ENCODE assay signal across 3 cellular contexts in the genomic region with DNA sequence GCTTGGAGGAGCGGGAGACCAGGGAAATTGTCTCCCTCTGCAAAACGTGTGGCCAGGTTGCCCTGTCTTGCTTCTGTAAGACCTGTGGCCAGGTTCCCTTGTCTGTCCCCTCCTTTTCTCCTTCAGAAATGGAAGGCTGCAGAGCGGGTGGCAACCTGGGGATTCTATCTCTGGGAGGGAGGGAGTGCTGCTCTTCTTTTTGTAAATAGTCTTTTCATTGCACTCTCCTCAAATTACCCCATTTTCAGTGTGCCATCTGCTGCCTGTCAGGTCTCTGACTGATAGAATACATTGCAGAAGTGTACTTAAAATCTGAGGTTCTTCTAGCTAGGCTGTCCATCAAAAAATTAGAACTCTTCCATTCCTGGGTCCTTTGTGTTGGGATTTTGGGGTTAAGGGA.
TF ChIP-seq lines count a peak whose summit lies in the region.

No MANE protein-coding gene starts in this region.

TF ChIP-seq in GM23338, 12 proteins besides CTCF, POLR2A, EP300 and RAD21 (continued from another document):
- TF ChIP-seq ZNF331 (CRISPR knock-in tag; IDR thresholded peaks at IDR 0.05; ENCODE audit: low read depth) (no peak), JUNB (IDR thresholded peaks at IDR 0.05; ENCODE audit: unreplicated experiment) (no peak), STAT1 (IDR thresholded peaks at IDR 0.05; ENCODE audit: unreplicated experiment) (no peak)

TF ChIP-seq in WTC11, 78 proteins besides CTCF, POLR2A, EP300 and RAD21 (continues in another document):
- TF ChIP-seq, protein P1, sequence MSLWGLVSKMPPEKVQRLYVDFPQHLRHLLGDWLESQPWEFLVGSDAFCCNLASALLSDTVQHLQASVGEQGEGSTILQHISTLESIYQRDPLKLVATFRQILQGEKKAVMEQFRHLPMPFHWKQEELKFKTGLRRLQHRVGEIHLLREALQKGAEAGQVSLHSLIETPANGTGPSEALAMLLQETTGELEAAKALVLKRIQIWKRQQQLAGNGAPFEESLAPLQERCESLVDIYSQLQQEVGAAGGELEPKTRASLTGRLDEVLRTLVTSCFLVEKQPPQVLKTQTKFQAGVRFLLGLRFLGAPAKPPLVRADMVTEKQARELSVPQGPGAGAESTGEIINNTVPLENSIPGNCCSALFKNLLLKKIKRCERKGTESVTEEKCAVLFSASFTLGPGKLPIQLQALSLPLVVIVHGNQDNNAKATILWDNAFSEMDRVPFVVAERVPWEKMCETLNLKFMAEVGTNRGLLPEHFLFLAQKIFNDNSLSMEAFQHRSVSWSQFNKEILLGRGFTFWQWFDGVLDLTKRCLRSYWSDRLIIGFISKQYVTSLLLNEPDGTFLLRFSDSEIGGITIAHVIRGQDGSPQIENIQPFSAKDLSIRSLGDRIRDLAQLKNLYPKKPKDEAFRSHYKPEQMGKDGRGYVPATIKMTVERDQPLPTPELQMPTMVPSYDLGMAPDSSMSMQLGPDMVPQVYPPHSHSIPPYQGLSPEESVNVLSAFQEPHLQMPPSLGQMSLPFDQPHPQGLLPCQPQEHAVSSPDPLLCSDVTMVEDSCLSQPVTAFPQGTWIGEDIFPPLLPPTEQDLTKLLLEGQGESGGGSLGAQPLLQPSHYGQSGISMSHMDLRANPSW (CRISPR knock-in tag; conservative IDR thresholded peaks at IDR 0.05; ENCODE audit: low read depth) = no peak
- TF ChIP-seq, protein P2, sequence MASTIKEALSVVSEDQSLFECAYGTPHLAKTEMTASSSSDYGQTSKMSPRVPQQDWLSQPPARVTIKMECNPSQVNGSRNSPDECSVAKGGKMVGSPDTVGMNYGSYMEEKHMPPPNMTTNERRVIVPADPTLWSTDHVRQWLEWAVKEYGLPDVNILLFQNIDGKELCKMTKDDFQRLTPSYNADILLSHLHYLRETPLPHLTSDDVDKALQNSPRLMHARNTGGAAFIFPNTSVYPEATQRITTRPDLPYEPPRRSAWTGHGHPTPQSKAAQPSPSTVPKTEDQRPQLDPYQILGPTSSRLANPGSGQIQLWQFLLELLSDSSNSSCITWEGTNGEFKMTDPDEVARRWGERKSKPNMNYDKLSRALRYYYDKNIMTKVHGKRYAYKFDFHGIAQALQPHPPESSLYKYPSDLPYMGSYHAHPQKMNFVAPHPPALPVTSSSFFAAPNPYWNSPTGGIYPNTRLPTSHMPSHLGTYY (CRISPR knock-in tag; IDR thresholded peaks at IDR 0.05) = no peak
- TF ChIP-seq, protein P3, sequence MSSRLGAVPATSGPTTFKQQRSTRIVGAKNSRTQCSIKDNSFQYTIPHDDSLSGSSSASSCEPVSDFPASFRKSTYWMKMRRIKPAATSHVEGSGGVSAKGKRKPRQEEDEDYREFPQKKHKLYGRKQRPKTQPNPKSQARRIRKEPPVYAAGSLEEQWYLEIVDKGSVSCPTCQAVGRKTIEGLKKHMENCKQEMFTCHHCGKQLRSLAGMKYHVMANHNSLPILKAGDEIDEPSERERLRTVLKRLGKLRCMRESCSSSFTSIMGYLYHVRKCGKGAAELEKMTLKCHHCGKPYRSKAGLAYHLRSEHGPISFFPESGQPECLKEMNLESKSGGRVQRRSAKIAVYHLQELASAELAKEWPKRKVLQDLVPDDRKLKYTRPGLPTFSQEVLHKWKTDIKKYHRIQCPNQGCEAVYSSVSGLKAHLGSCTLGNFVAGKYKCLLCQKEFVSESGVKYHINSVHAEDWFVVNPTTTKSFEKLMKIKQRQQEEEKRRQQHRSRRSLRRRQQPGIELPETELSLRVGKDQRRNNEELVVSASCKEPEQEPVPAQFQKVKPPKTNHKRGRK (CRISPR knock-in tag; IDR thresholded peaks at IDR 0.05; ENCODE audit: borderline replicate concordance) = no peak
- TF ChIP-seq ZNF121 (CRISPR knock-in tag; IDR thresholded peaks at IDR 0.05) (no peak), GRHL2 (CRISPR knock-in tag; IDR thresholded peaks at IDR 0.05; ENCODE audit: insufficient replicate concordance, severe bottlenecking) (no peak), ZNF232 (CRISPR knock-in tag; IDR thresholded peaks at IDR 0.05) (no peak), SMAD3 (CRISPR knock-in tag; IDR thresholded peaks at IDR 0.05; ENCODE audit: borderline replicate concordance) (no peak), ZNF263 (CRISPR knock-in tag; IDR thresholded peaks at IDR 0.05; ENCODE audit: low read depth) (no peak), HMGA2 (CRISPR knock-in tag; IDR thresholded peaks at IDR 0.05) (no peak), SOX15 (CRISPR knock-in tag; IDR thresholded peaks at IDR 0.05) (no peak)
- TF ChIP-seq, protein P4, sequence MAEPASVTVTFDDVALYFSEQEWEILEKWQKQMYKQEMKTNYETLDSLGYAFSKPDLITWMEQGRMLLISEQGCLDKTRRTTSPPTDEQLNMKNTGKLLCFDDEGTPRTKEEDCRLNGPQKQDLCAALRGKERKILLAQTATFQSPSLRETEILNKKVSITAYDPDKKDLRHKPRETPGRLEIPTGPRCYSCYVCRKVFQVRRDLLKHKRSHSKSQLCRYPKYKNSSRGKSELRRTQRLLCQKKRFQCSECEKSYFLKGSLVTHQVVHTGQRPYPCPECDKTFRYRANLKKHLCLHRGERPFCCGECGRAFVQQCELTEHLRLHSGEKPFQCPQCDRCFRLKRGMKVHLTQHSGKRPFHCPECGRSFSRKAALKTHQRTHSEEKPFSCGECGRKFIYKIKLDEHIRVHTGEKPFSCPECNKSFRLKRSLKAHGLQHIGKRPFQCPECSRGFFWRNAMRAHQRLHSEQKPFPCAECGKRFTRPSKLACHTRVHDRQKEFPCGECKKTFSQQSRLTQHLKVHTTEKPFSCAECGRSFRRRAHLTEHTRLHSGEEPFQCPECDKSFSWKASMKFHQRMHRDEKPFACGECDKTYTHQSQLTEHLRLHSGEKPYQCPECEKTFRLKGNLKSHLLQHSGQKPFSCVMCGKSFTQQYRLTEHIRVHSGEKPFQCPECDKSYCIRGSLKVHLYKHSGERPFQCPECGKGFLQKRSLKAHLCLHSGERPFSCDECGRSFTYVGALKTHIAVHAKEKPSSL (CRISPR knock-in tag; conservative IDR thresholded peaks at IDR 0.05) = no peak
- TF ChIP-seq, protein P5, sequence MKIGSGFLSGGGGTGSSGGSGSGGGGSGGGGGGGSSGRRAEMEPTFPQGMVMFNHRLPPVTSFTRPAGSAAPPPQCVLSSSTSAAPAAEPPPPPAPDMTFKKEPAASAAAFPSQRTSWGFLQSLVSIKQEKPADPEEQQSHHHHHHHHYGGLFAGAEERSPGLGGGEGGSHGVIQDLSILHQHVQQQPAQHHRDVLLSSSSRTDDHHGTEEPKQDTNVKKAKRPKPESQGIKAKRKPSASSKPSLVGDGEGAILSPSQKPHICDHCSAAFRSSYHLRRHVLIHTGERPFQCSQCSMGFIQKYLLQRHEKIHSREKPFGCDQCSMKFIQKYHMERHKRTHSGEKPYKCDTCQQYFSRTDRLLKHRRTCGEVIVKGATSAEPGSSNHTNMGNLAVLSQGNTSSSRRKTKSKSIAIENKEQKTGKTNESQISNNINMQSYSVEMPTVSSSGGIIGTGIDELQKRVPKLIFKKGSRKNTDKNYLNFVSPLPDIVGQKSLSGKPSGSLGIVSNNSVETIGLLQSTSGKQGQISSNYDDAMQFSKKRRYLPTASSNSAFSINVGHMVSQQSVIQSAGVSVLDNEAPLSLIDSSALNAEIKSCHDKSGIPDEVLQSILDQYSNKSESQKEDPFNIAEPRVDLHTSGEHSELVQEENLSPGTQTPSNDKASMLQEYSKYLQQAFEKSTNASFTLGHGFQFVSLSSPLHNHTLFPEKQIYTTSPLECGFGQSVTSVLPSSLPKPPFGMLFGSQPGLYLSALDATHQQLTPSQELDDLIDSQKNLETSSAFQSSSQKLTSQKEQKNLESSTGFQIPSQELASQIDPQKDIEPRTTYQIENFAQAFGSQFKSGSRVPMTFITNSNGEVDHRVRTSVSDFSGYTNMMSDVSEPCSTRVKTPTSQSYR (CRISPR knock-in tag; IDR thresholded peaks at IDR 0.05) = no peak

TF ChIP-seq in HepG2, 621 proteins besides CTCF, POLR2A, EP300 and RAD21 (continued from another document):
- TF ChIP-seq, protein P6, sequence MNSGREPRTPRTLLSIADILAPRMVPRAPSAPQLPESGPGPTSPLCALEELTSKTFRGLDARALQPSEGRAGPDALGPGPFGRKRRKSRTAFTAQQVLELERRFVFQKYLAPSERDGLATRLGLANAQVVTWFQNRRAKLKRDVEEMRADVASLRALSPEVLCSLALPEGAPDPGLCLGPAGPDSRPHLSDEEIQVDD (CRISPR knock-in tag; IDR thresholded peaks at IDR 0.05; ENCODE audit: borderline replicate concordance) = no peak
- no peak for TF ChIP-seq MLLT10 (CRISPR knock-in tag; IDR thresholded peaks at IDR 0.05)
